ENCODE assay signal across 21 cellular contexts in genomic region chr1:181911715-181912114, GRCh38.
"Had no signal": no experiment of that assay in that cellular context is flagged by ENCODE, and none has a peak within 500 bp of the region (broad histone marks: within the 10 kb centered on the region; RNA-seq: fewer than 3 reads in every experiment).

No MANE protein-coding gene starts in this region.

- H3K4me3 Mint-ChIP-seq: activated B cell treated with CpG ODN at 0.5 μM for 24 hours; activated CD4-positive, alpha-beta memory T cell treated with anti-CD3 and anti-CD28 coated beads for 36 hours; activated CD4-positive, alpha-beta T cell treated with anti-CD3 and anti-CD28 coated beads, Interleukin-2, amount 10 ng/mL, durations not matched to agents 7 days and 5 days; activated naive CD4-positive, alpha-beta T cell treated with anti-CD3 and anti-CD28 coated beads for 36 hours; activated naive CD8-positive, alpha-beta T cell; activated T-helper 17 cell treated with anti-CD3 and anti-CD28 coated beads, Interleukin-2, amount 50 U/mL, for 72 hours; T-helper 1 cell treated with Interleukin-12 subunit alpha and Interleukin-12 subunit beta and Interleukin-4 antibody, amounts not matched to agents 30 μg/mL and 1 μg/mL, for 36 hours had no signal

- H3K36me3 Mint-ChIP-seq: activated CD4-positive, alpha-beta memory T cell treated with anti-CD3 and anti-CD28 coated beads for 36 hours; activated naive CD8-positive, alpha-beta T cell had no signal

- H3K27ac Mint-ChIP-seq: activated B cell treated with CpG ODN at 0.5 μM for 24 hours; activated CD4-positive, alpha-beta memory T cell treated with anti-CD3 and anti-CD28 coated beads for 36 hours; activated CD4-positive, alpha-beta T cell treated with anti-CD3 and anti-CD28 coated beads, Interleukin-2, amount 10 ng/mL, durations not matched to agents 7 days and 5 days; activated naive CD4-positive, alpha-beta T cell treated with anti-CD3 and anti-CD28 coated beads for 36 hours; activated naive CD8-positive, alpha-beta T cell; activated T-helper 17 cell treated with anti-CD3 and anti-CD28 coated beads, Interleukin-2, amount 50 U/mL, for 72 hours; T-helper 1 cell treated with Interleukin-12 subunit alpha and Interleukin-12 subunit beta and Interleukin-4 antibody, amounts not matched to agents 30 μg/mL and 1 μg/mL, for 36 hours had no signal

- ATAC-seq: activated T-helper 17 cell treated with anti-CD3 and anti-CD28 coated beads, Interleukin-2, amount 50 U/mL, for 72 hours; PC-3 had no signal

- H3K4me1 Mint-ChIP-seq: activated B cell treated with CpG ODN at 0.5 μM for 24 hours; activated CD4-positive, alpha-beta T cell treated with anti-CD3 and anti-CD28 coated beads, Interleukin-2, amount 10 ng/mL, durations not matched to agents 7 days and 5 days; activated T-helper 17 cell treated with anti-CD3 and anti-CD28 coated beads, Interleukin-2, amount 50 U/mL, for 72 hours had no signal

- H3K27me3 Mint-ChIP-seq: activated B cell treated with CpG ODN at 0.5 μM for 24 hours had no signal

- DNase-seq: activated B cell treated with CpG ODN at 0.5 μM for 24 hours; activated CD4-positive, alpha-beta memory T cell treated with anti-CD3 and anti-CD28 coated beads for 36 hours; activated CD4-positive, alpha-beta T cell treated with anti-CD3 and anti-CD28 coated beads for 1 hour; activated CD4-positive, alpha-beta T cell treated with anti-CD3 and anti-CD28 coated beads, Interleukin-2, amount 10 ng/mL, durations not matched to agents 7 days and 5 days; activated CD8-positive, alpha-beta memory T cell treated with anti-CD3 and anti-CD28 coated beads for 24 hours; activated gamma-delta T cell; activated naive CD4-positive, alpha-beta T cell treated with anti-CD3 and anti-CD28 coated beads for 36 hours; activated T-cell treated with anti-CD3 and anti-CD28 coated beads, Interleukin-2, amount 50 U/mL, for 48 hours; amygdala; cerebellar nuclear complex; Karpas-422; NCI-H146; NCI-H187 treated with DMSO at 0.1 percent for 48 hours; NCI-H2081 treated with DMSO at 0.1 percent for 48 hours; NCI-H2227 treated with DMSO at 0.1 percent for 48 hours; NCI-H446 treated with DMSO at 0.1 percent for 48 hours; PC-3; SHP77 treated with DMSO at 0.1 percent for 48 hours had no signal

- H3K9me3 Mint-ChIP-seq: activated CD4-positive, alpha-beta memory T cell treated with anti-CD3 and anti-CD28 coated beads for 36 hours; activated CD4-positive, alpha-beta T cell treated with anti-CD3 and anti-CD28 coated beads, Interleukin-2, amount 10 ng/mL, durations not matched to agents 7 days and 5 days; activated naive CD4-positive, alpha-beta T cell treated with anti-CD3 and anti-CD28 coated beads for 36 hours had no signal
